Comparison of ENCODE assay signal across 23 cellular contexts in the genomic region with DNA sequence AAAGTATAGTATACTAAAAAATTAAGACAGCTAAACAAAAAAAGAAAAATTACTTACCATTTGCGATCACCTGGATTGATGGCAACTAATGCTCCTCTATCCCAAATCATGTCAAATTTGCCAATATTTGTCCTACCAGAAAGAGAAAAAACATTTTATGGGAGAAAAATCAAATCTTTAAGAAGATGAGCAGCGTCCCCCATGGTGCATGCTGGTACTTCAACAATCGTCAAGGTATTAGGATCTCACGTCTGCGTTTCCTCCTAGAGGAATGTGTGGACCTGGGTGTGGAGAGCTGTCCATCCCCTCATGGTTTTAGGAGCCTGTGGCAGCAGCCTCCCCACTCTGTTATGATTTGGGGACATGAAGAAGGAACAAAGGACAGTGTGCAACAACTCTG.
"Had no signal": no experiment of that assay in that cellular context is flagged by ENCODE, and none has a peak within 500 bp of the region (broad histone marks: within the 10 kb centered on the region; RNA-seq: fewer than 3 reads in every experiment).

No MANE protein-coding gene starts in this region.

- DNase-seq: cortex of kidney; dorsolateral prefrontal cortex; effector CD8-positive, alpha-beta T cell; esophagus squamous epithelium; foreskin keratinocyte; left colon; left ventricle myocardium superior; mesendoderm; naive B cell; posterior cingulate gyrus; spleen; stimulated activated CD4-positive, alpha-beta T cell treated with anti-CD3 and anti-CD28 coated beads, Interleukin-15, amount 100 ng/mL, for 24 hours; stimulated activated CD4-positive, alpha-beta T cell treated with anti-CD3 and anti-CD28 coated beads, Interleukin-1b, Interleukin-23, amount 100 ng/mL, for 48 hours; stimulated activated CD4-positive, alpha-beta T cell treated with anti-CD3 and anti-CD28 coated beads, Interleukin-4, amount 100 ng/mL, for 24 hours; stimulated activated naive CD8-positive, alpha-beta T cell treated with anti-CD3 and anti-CD28 coated beads, Interleukin-15, amount 100 ng/mL, for 72 hours; substantia nigra; transverse colon had no signal

- H3K4me3 ChIP-seq: dorsolateral prefrontal cortex, esophagus squamous epithelium, hepatocyte, lung, spleen, thoracic aorta, transverse colon had no signal

- H2AFZ ChIP-seq: hepatocyte had no signal

- H3K9me3 Mint-ChIP-seq: naive B cell; nephron; stimulated activated memory B cell treated with anti-CD40 and anti-IgM and Interleukin-4, amounts not matched to agents 10 μg/mL and 1 μg/mL and 100 μg/mL, for 72 hours; stimulated activated naive CD8-positive, alpha-beta T cell treated with anti-CD3 and anti-CD28 coated beads, Interleukin-15, amount 100 ng/mL, for 72 hours had no signal

- H3K27me3 ChIP-seq: dorsolateral prefrontal cortex, esophagus squamous epithelium, foreskin keratinocyte, hepatocyte, spleen, transverse colon had no signal

- H3K27me3 Mint-ChIP-seq: naive B cell; stimulated activated memory B cell treated with anti-CD40 and anti-IgM and Interleukin-4, amounts not matched to agents 10 μg/mL and 1 μg/mL and 100 μg/mL, for 72 hours; stimulated activated naive CD8-positive, alpha-beta T cell treated with anti-CD3 and anti-CD28 coated beads, Interleukin-15, amount 100 ng/mL, for 72 hours had no signal

- H3K9me3 ChIP-seq: esophagus squamous epithelium, spleen, thoracic aorta, transverse colon had no signal

- H3K4me1 Mint-ChIP-seq: stimulated activated memory B cell treated with anti-CD40 and anti-IgM and Interleukin-4, amounts not matched to agents 10 μg/mL and 1 μg/mL and 100 μg/mL, for 72 hours; stimulated activated naive CD8-positive, alpha-beta T cell treated with anti-CD3 and anti-CD28 coated beads, Interleukin-15, amount 100 ng/mL, for 72 hours had no signal

- ATAC-seq: foreskin keratinocyte; left colon; left ventricle myocardium superior; sciatic nerve; stimulated activated memory B cell treated with anti-CD40 and anti-IgM and Interleukin-4, amounts not matched to agents 10 μg/mL and 1 μg/mL and 100 μg/mL, for 72 hours; stimulated activated naive CD8-positive, alpha-beta T cell treated with anti-CD3 and anti-CD28 coated beads, Interleukin-15, amount 100 ng/mL, for 72 hours had no signal

- H3K4me3 Mint-ChIP-seq: nephron; stimulated activated memory B cell treated with anti-CD40 and anti-IgM and Interleukin-4, amounts not matched to agents 10 μg/mL and 1 μg/mL and 100 μg/mL, for 72 hours; stimulated activated naive CD8-positive, alpha-beta T cell treated with anti-CD3 and anti-CD28 coated beads, Interleukin-15, amount 100 ng/mL, for 72 hours had no signal

- H3K27ac Mint-ChIP-seq: naive B cell; nephron; stimulated activated memory B cell treated with anti-CD40 and anti-IgM and Interleukin-4, amounts not matched to agents 10 μg/mL and 1 μg/mL and 100 μg/mL, for 72 hours had no signal

- H3K27ac ChIP-seq: dorsolateral prefrontal cortex, esophagus squamous epithelium, foreskin keratinocyte, hepatocyte, spleen, thoracic aorta had no signal

- H3K4me2 ChIP-seq: hepatocyte had no signal

- H3K79me2 ChIP-seq: hepatocyte had no signal

- H3K4me1 ChIP-seq: esophagus squamous epithelium, foreskin keratinocyte, spleen had no signal
